In genomic region chr6:125792680-125793079, GRCh38 we compare ENCODE assay signal across 10 cellular contexts. TPM values are rescaled to one million over a fixed set of nuclear protein-coding genes. Genes with fewer than 3 reads are reported as not detected.
DNase-seq lines count a peak whose midpoint lies in the region; ATAC-seq, FAIRE-seq and TF ChIP-seq lines count a peak whose summit lies in the region.
"Had no signal": no experiment of that assay in that cellular context is flagged by ENCODE, and none has a peak within 500 bp of the region (broad histone marks: within the 10 kb centered on the region; RNA-seq: fewer than 3 reads in every experiment).

No MANE protein-coding gene starts in this region.

- H3K4me1 ChIP-seq in HepG2 (ENCODE audit: insufficient read depth, low read length) (peaks cover 47% of the 10 kb centered on the region), right lobe of liver (peaks cover 0 to 18% (median 5%) of the 10 kb centered on the region in 4 donors), astrocyte (ENCODE audit: insufficient read depth, low read length) (peaks cover 26% of the 10 kb centered on the region), kidney (ENCODE audit: control insufficient read depth in 1 of 2, insufficient read depth in 1 of 2, low read depth in 1 of 2, low read length in 2 of 2) (peaks cover 13 to 17% of the 10 kb centered on the region in 2 donors)

- in situ Hi-C loops in HepG2 (cut with HindIII; ENCODE audit: extremely low pct_ligation_motif_present, low pct_unique_long_range_greater_than_20kb): loop anchor here (5.0 kb wide), 1 partner anchor 160 kb away; no protein-coding TSS in a partner anchor

- H3K27me3 ChIP-seq in HepG2 (ENCODE audit: control insufficient read depth in 1 of 2, insufficient read depth in 2 of 2, low read length in 2 of 2) (no peaks in the 10 kb centered on the region; a peak in 2 of 5 replicates), right lobe of liver (no peaks in the 10 kb centered on the region), astrocyte (ENCODE audit: insufficient read depth, low read length) (no peaks in the 10 kb centered on the region)

- H2AFZ ChIP-seq in HepG2 (ENCODE audit: low read length): no peak overlapping the region
- H2AFZ ChIP-seq in astrocyte (ENCODE audit: low read depth, low read length): no peak overlapping the region

- no peaks in the 10 kb centered on the region for H3K27me3 Mint-ChIP-seq in astrocyte (ENCODE audit: low read depth, unreplicated experiment)

- H3K36me3 Mint-ChIP-seq in astrocyte (ENCODE audit: low read depth, unreplicated experiment): no peaks in the 10 kb centered on the region

- H3K9me3 ChIP-seq in HepG2 (ENCODE audit: low read length) (no peaks in the 10 kb centered on the region), right lobe of liver (no peaks in the 10 kb centered on the region), astrocyte (ENCODE audit: insufficient read depth, low read depth, low read length) (no peaks in the 10 kb centered on the region), kidney (ENCODE audit: control insufficient read depth in 1 of 2, low read length in 2 of 2) (no peaks in the 10 kb centered on the region)

- no peak overlapping the region for H3K4me3 Mint-ChIP-seq in astrocyte (ENCODE audit: unreplicated experiment)

- POLR2A ChIA-PET in HepG2 (lab: Yijun Ruan, JAX): interaction anchor here (3.8 to 4.0 kb wide), 2 partner anchors 164 to 194 kb away, joined by 30 to 40 read pairs; partner anchors contain the start of genes HINT3 and TRMT11

- intact Hi-C loops in HepG2 (cut with micrococcal nuclease; ENCODE audit: unreplicated experiment): loop anchor here (5.0 kb wide), 2 partner anchors 95 to 180 kb away; no protein-coding TSS in a partner anchor
- intact Hi-C loops in right lobe of liver (cut with DNase I): no loop called here
- intact Hi-C loops in kidney (cut with DNase I): loop anchor here (10.0 kb wide), 1 partner anchor 62 kb away; no protein-coding TSS in a partner anchor

- no peak for TF ChIP-seq EP300 in HepG2 (IDR thresholded peaks at IDR 0.05; ENCODE audit: low read depth in 2 of 2, low read length in 2 of 2)
- TF ChIP-seq EP300 in HepG2 (CRISPR knock-in tag; IDR thresholded peaks at IDR 0.05; ENCODE audit: borderline replicate concordance): no peak

- peaks cover 28% of the 10 kb centered on the region for H3K79me2 ChIP-seq in HepG2 (ENCODE audit: insufficient read depth, low read length)
- peaks cover 35% of the 10 kb centered on the region for H3K79me2 ChIP-seq in astrocyte (ENCODE audit: insufficient read depth, low read length)

- H3K4me3 ChIP-seq in HepG2 (replicated peaks in 1 of 3; ENCODE audit: insufficient read depth in 1 of 3, low read depth in 2 of 3, low read length in 3 of 3): no peak overlapping the region
- H3K4me3 ChIP-seq in right lobe of liver: no peak overlapping the region
- H3K4me3 ChIP-seq in astrocyte (ENCODE audit: insufficient read depth, low read depth, low read length): no peak overlapping the region
- peak overlapping the region; percentile 68 to 96 for H3K4me3 ChIP-seq in kidney (ENCODE audit: low read length in 2 of 2)

- BruUV-seq in HepG2 (replicated peaks; lab: Mats Ljungman, UMichigan): no TSS peak

- H3K27ac ChIP-seq in HepG2 (ENCODE audit: extremely low read length, insufficient read depth, low read length) (no peak overlapping the region), right lobe of liver (no peak overlapping the region), astrocyte (ENCODE audit: low read depth, low read length) (no peak overlapping the region), kidney (ENCODE audit: low read depth in 2 of 2, low read length in 2 of 2) (peak overlapping the region in 1 of 2 donors; percentile 51)

- no peak for TF ChIP-seq RAD21 in HepG2 (CRISPR knock-in tag; IDR thresholded peaks at IDR 0.05)

- H3K9me3 Mint-ChIP-seq in astrocyte (ENCODE audit: unreplicated experiment): no peaks in the 10 kb centered on the region

- H4K20me1 ChIP-seq in HepG2 (ENCODE audit: insufficient read depth, low read length): no peaks in the 10 kb centered on the region
- H4K20me1 ChIP-seq in astrocyte (ENCODE audit: insufficient read depth, low read length): no peaks in the 10 kb centered on the region

- CTCF ChIA-PET in HepG2 (lab: Yijun Ruan, JAX; ENCODE audit: low intra/inter-chr PET ratio, low total read pairs): no interaction called here

- H3K9ac ChIP-seq in HepG2 (ENCODE audit: insufficient read depth, low read depth, low read length) (no peak overlapping the region), astrocyte (ENCODE audit: low read length) (no peak overlapping the region), kidney (ENCODE audit: low read length in 2 of 2) (no peak overlapping the region)

- TF ChIP-seq POLR2A in HepG2 (IDR thresholded peaks at IDR 0.05; ENCODE audit: insufficient read depth in 1 of 2, low read depth in 2 of 2, low read length in 2 of 2) (no peak), right lobe of liver (IDR thresholded peaks at IDR 0.05) (no peak)

- H3K4me2 ChIP-seq in HepG2 (ENCODE audit: low read depth, low read length) (no peak overlapping the region), astrocyte (ENCODE audit: low read length) (peak overlapping the region; percentile 94)

- peaks cover 14% of the 10 kb centered on the region for H3K4me1 Mint-ChIP-seq in astrocyte (ENCODE audit: low read depth, unreplicated experiment)

- no peak overlapping the region for H3K27ac Mint-ChIP-seq in astrocyte (ENCODE audit: unreplicated experiment)

- TF ChIP-seq CTCF in HepG2 (CRISPR knock-in tag; IDR thresholded peaks at IDR 0.05) (no peak), right lobe of liver (IDR thresholded peaks at IDR 0.05) (no peak), astrocyte (IDR thresholded peaks at IDR 0.05; ENCODE audit: insufficient read depth, low read depth, low read length) (no peak), kidney (IDR thresholded peaks at IDR 0.05; ENCODE audit: borderline replicate concordance, extremely low read depth, insufficient read depth) (no peak)

- no peaks in the 10 kb centered on the region for H3K36me3 ChIP-seq in HepG2 (replicated peaks in 1 of 2; ENCODE audit: control insufficient read depth in 1 of 2, insufficient read depth in 2 of 2, low read length in 2 of 2)
- H3K36me3 ChIP-seq in right lobe of liver: no peaks in the 10 kb centered on the region
- no peaks in the 10 kb centered on the region for H3K36me3 ChIP-seq in astrocyte (ENCODE audit: insufficient read depth, low read length)
- H3K36me3 ChIP-seq in kidney (ENCODE audit: control insufficient read depth in 1 of 2, insufficient read depth in 2 of 2, low read length in 2 of 2): no peaks in the 10 kb centered on the region

- ATAC-seq in HepG2 (no peak), right lobe of liver (no peak), HG03039 (IDR thresholded peaks at IDR 0.05; ENCODE audit: unreplicated experiment) (no peak), esophagus mucosa (no peak), GM19452 (IDR thresholded peaks at IDR 0.05; ENCODE audit: unreplicated experiment) (no peak)

- DNase-seq in HepG2 (ENCODE audit: low spot score) (no peak), right lobe of liver (no peak), astrocyte (ENCODE audit: low read depth) (peak; percentile 39), kidney (no peak), OCI-M2 (lab: John Stamatoyannopoulos, UW; ENCODE audit: unreplicated experiment) (no peak)
- DNase-seq: activated CD4-positive, alpha-beta T cell treated with anti-CD3 and anti-CD28 coated beads, Interleukin-2, amount 50 U/mL, for 48 hours; OCI-M1 had no signal

- FAIRE-seq in HepG2 (lab: Jason Lieb, UNC) (no peak), astrocyte (lab: Jason Lieb, UNC) (no peak), kidney (lab: Jason Lieb, UNC) (no peak)

RNA-seq across cellular contexts. Expression of gene NCOA7, which starts 1.9 kb away (rescaled TPM):
- total RNA-seq in HepG2 (2016; rRNA removed; fragmentation: Illumina TruSeq; extraction: Trizol) (13.6 and 24.3 TPM in 2 replicates), right lobe of liver (10 to 100 TPM; 11.4 to 71.8 (median 23.0) TPM), astrocyte (25.4 and 26.0 TPM in 2 replicates), kidney (135 TPM), esophagus mucosa (59.8 TPM)
- 2.1 and 2.2 TPM in 2 replicates for total RNA-seq in HepG2 (2016; cell fraction: cytosol; rRNA removed; fragmentation: Illumina TruSeq; extraction: Trizol; ENCODE audit: low read depth)
- 14.1 and 25.5 TPM in 2 replicates for total RNA-seq in HepG2 (2016; cell fraction: insoluble cytoplasmic fraction; rRNA removed; fragmentation: Illumina TruSeq; extraction: Trizol)
- 5.1 and 5.6 TPM in 2 replicates for total RNA-seq in HepG2 (2016; cell fraction: membrane; rRNA removed; fragmentation: Illumina TruSeq; extraction: Trizol)
- 15.2 and 17.1 TPM in 2 replicates for total RNA-seq in HepG2 (2016; cell fraction: nucleus; rRNA removed; fragmentation: Illumina TruSeq; extraction: Trizol)
- polyA plus RNA-seq in HepG2 (2011; rRNA removed) (18.7 and 20.8 TPM in 2 replicates), kidney (ENCODE audit: insufficient read depth, low read depth, low replicate concordance) (21.0 TPM)
- polyA plus RNA-seq in HepG2 (2011; cell fraction: cytosol; rRNA removed): 14.9 and 15.1 TPM in 2 replicates
- polyA plus RNA-seq in HepG2 (2011; cell fraction: nucleus; rRNA removed): 10.3 and 11.5 TPM in 2 replicates
- 12.9 and 15.2 TPM in 2 replicates for polyA plus RNA-seq in HepG2 (2012)
- polyA plus RNA-seq in HepG2 (2016; cell fraction: cytosol; fragmentation: Illumina TruSeq; extraction: Trizol; ENCODE audit: low read depth): 0.77 and 0.88 TPM in 2 replicates
- 18.7 and 19.3 TPM in 2 replicates for polyA plus RNA-seq in HepG2 (2016; cell fraction: insoluble cytoplasmic fraction; fragmentation: Illumina TruSeq; extraction: Trizol; ENCODE audit: low read depth)
- 3.2 and 3.7 TPM in 2 replicates for polyA plus RNA-seq in HepG2 (2016; cell fraction: membrane; fragmentation: Illumina TruSeq; extraction: Trizol; ENCODE audit: low read depth)
- polyA plus RNA-seq in HepG2 (2016; cell fraction: nucleus; fragmentation: Illumina TruSeq; extraction: Trizol; ENCODE audit: insufficient read depth, low read depth): 21.0 and 23.4 TPM in 2 replicates
- polyA minus RNA-seq in HepG2 (2011; rRNA and poly(A)+ RNA removed; ENCODE audit: low replicate concordance): 42.4 and 115 TPM in 2 replicates
- polyA minus RNA-seq in HepG2 (2011; cell fraction: cytosol; rRNA and poly(A)+ RNA removed): 19.9 and 21.1 TPM in 2 replicates
- polyA minus RNA-seq in HepG2 (2011; cell fraction: nucleus; rRNA and poly(A)+ RNA removed): 29.4 and 39.5 TPM in 2 replicates

RNA-seq across cellular contexts. Expression of gene HEY2, which starts 43.2 kb away (rescaled TPM):
- total RNA-seq in HepG2 (2016; rRNA removed; fragmentation: Illumina TruSeq; extraction: Trizol) (0.04 TPM in 1 of 2 replicates, not detected in the other), right lobe of liver (1 to 10 TPM in 3 of 6 experiments, under 1 TPM in 3; 0.74 to 2.6 (median 1.6) TPM), astrocyte (1.0 and 2.4 TPM in 2 replicates), kidney (10.7 TPM), esophagus mucosa (1.6 TPM)
- total RNA-seq in HepG2 (2016; cell fraction: cytosol; rRNA removed; fragmentation: Illumina TruSeq; extraction: Trizol; ENCODE audit: low read depth): not detected in 2 replicates
- total RNA-seq in HepG2 (2016; cell fraction: insoluble cytoplasmic fraction; rRNA removed; fragmentation: Illumina TruSeq; extraction: Trizol): 0.04 and 0.07 TPM in 2 replicates
- total RNA-seq in HepG2 (2016; cell fraction: membrane; rRNA removed; fragmentation: Illumina TruSeq; extraction: Trizol): 0.07 and 0.09 TPM in 2 replicates
- not detected in 2 replicates for total RNA-seq in HepG2 (2016; cell fraction: nucleus; rRNA removed; fragmentation: Illumina TruSeq; extraction: Trizol)
- polyA plus RNA-seq in HepG2 (2011; rRNA removed) (0.04 and 0.05 TPM in 2 replicates), kidney (ENCODE audit: insufficient read depth, low read depth, low replicate concordance) (4.2 TPM)
- polyA plus RNA-seq in HepG2 (2011; cell fraction: cytosol; rRNA removed): 0.01 and 0.03 TPM in 2 replicates
- 0.07 TPM in 1 of 2 replicates, not detected in the other for polyA plus RNA-seq in HepG2 (2011; cell fraction: nucleus; rRNA removed)
- polyA plus RNA-seq in HepG2 (2012): not detected in 2 replicates
- 0.05 and 0.09 TPM in 2 replicates for polyA plus RNA-seq in HepG2 (2016; cell fraction: cytosol; fragmentation: Illumina TruSeq; extraction: Trizol; ENCODE audit: low read depth)
- polyA plus RNA-seq in HepG2 (2016; cell fraction: insoluble cytoplasmic fraction; fragmentation: Illumina TruSeq; extraction: Trizol; ENCODE audit: low read depth): 0.12 TPM in 1 of 2 replicates, not detected in the other
- 0.06 TPM in 1 of 2 replicates, not detected in the other for polyA plus RNA-seq in HepG2 (2016; cell fraction: membrane; fragmentation: Illumina TruSeq; extraction: Trizol; ENCODE audit: low read depth)
- not detected in 2 replicates for polyA plus RNA-seq in HepG2 (2016; cell fraction: nucleus; fragmentation: Illumina TruSeq; extraction: Trizol; ENCODE audit: insufficient read depth, low read depth)
- 0.37 TPM in 1 of 2 replicates, not detected in the other for polyA minus RNA-seq in HepG2 (2011; rRNA and poly(A)+ RNA removed; ENCODE audit: low replicate concordance)
- not detected in 2 replicates for polyA minus RNA-seq in HepG2 (2011; cell fraction: cytosol; rRNA and poly(A)+ RNA removed)
- polyA minus RNA-seq in HepG2 (2011; cell fraction: nucleus; rRNA and poly(A)+ RNA removed): not detected in 2 replicates

Comparison
In these comparisons a context has a peak if more than half of its experiments do, and no peak if none do; other contexts are left out.
1. intact Hi-C loops: an anchor here in HepG2 (5.0 kb wide) and kidney (10.0 kb wide); none called in right lobe of liver.
2. H3K4me3 ChIP-seq: peak in kidney (2 of 2); none in HepG2 (0 of 3), right lobe of liver (0 of 3) and astrocyte (single experiment).